In the genomic region with DNA sequence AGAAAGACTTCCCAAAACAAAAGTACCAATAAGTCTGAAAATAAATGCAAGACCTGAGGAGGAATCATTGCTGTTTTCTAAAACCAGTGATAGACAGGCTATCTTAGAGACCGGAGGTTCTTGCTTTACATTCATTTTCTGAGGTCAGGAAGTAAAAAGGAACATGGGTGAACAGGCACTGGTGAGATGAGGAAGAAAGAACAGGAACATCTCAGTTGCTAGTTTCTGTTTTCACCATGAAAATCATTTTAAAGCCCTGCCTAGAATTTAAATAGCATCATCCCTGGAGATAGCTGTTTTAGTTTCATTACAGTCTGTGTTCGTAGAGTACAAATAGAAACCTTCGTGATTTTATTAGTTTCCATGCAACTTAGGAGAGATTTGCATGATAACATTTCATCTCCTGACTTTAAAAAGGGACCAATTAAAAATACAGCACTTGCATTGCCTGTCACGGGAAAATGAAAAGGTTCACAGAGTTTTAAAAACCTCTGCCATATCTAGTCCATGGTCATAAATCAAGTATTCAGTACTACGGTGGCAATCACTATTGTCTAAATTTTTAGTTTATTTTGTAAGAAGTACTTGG, we compare ENCODE assay signal across 10 cellular contexts. TPM values are rescaled to one million over a fixed set of nuclear protein-coding genes. Genes with fewer than 3 reads are reported as not detected.
DNase-seq lines count a peak whose midpoint lies in the region; ATAC-seq lines count a peak whose summit lies in the region.
"Had no signal": no experiment of that assay in that cellular context is flagged by ENCODE, and none has a peak within 500 bp of the region (broad histone marks: within the 10 kb centered on the region; RNA-seq: fewer than 3 reads in every experiment).

No MANE protein-coding gene starts in this region.

- peak overlapping the region; percentile 83 for H3K27ac Mint-ChIP-seq in memory B cell

- H3K27ac ChIP-seq in SJCRH30 (no peak overlapping the region), right cardiac atrium (ENCODE audit: low read length) (no peak overlapping the region)

- H3K9me3 ChIP-seq in SJCRH30 (replicated peaks) (no peaks in the 10 kb centered on the region), right cardiac atrium (ENCODE audit: control insufficient read depth, low read length) (no peaks in the 10 kb centered on the region)

- no peaks in the 10 kb centered on the region for H3K27me3 Mint-ChIP-seq in memory B cell

- intact Hi-C loops in right cardiac atrium (cut with DNase I): no loop called here

- DNase-seq in NCI-H526 treated with DMSO at 0.1 percent for 48 hours (lab: John Stamatoyannopoulos, UW) (peak; percentile 33), memory B cell (ENCODE audit: low spot score in 2 of 2) (peak in 1 of 2 donors; percentile 18), SJCRH30 (no peak), mucosa of gallbladder (ENCODE audit: low spot score) (no peak), right cardiac atrium (no peak)
- DNase-seq: activated CD4-positive, alpha-beta T cell treated with anti-CD3 and anti-CD28 coated beads, Interleukin-2, amount 50 U/mL, for 1 hour; COR-L47 had no signal

- no peaks in the 10 kb centered on the region for H3K9me3 Mint-ChIP-seq in memory B cell

- ATAC-seq in GM18519 (IDR thresholded peaks at IDR 0.05; ENCODE audit: low FRiP score, unreplicated experiment) (peak; percentile 63), HG02759 (IDR thresholded peaks at IDR 0.05; ENCODE audit: unreplicated experiment) (peak; percentile 55), memory B cell (ENCODE audit: low read depth) (peak; percentile 91), esophagus mucosa (no peak), right cardiac atrium (no peak)

- no peaks in the 10 kb centered on the region for H3K36me3 ChIP-seq in SJCRH30

- H3K27me3 ChIP-seq in SJCRH30 (no peaks in the 10 kb centered on the region), right cardiac atrium (ENCODE audit: control insufficient read depth, insufficient read depth) (no peaks in the 10 kb centered on the region)

- no peaks in the 10 kb centered on the region for H3K4me1 ChIP-seq in SJCRH30
- no peaks in the 10 kb centered on the region for H3K4me1 ChIP-seq in right cardiac atrium (ENCODE audit: control insufficient read depth, insufficient read depth, low read length)

- H3K4me3 Mint-ChIP-seq in memory B cell: peak overlapping the region; percentile 72

- H3K36me3 Mint-ChIP-seq in memory B cell: no peaks in the 10 kb centered on the region

- H3K4me1 Mint-ChIP-seq in memory B cell: peaks cover 20% of the 10 kb centered on the region

- H3K4me3 ChIP-seq in SJCRH30 (no peak overlapping the region), right cardiac atrium (ENCODE audit: low read length) (no peak overlapping the region)

- WGBS in right cardiac atrium: 50% methylated on average over 5 of the region's 5 CpGs

RNA-seq across cellular contexts. Expression of a gene that starts 14.7 kb away (rescaled TPM):
- 0.33 and 0.69 TPM in 2 replicates for total RNA-seq in SJCRH30 (2014; rRNA removed; shearing (Covaris generic))
- 5.4 TPM for total RNA-seq in esophagus mucosa
- 101 TPM for total RNA-seq in mucosa of gallbladder
- 1 to 10 TPM; 3.2 to 6.1 (median 3.9) TPM for total RNA-seq in right cardiac atrium
- polyA plus RNA-seq in right cardiac atrium: 1.5 TPM

Comparison
In these comparisons a context has a peak if more than half of its experiments do, and no peak if none do; other contexts are left out.
1. ATAC-seq: peak in GM18519 (single experiment), HG02759 (single experiment) and memory B cell (single experiment); none in esophagus mucosa (single experiment) and right cardiac atrium (0 of 2).
2. RNA of a gene that starts 14.7 kb away (total RNA-seq): 101 TPM in mucosa of gallbladder (single experiment); 5.4 TPM in esophagus mucosa (single experiment), 3.2 to 6.1 TPM in right cardiac atrium and 0.33 to 0.69 TPM in SJCRH30; every median in the first group is over 10 times any median in the second.